ENCODE assay signal across 1 cellular context in the genomic region with DNA sequence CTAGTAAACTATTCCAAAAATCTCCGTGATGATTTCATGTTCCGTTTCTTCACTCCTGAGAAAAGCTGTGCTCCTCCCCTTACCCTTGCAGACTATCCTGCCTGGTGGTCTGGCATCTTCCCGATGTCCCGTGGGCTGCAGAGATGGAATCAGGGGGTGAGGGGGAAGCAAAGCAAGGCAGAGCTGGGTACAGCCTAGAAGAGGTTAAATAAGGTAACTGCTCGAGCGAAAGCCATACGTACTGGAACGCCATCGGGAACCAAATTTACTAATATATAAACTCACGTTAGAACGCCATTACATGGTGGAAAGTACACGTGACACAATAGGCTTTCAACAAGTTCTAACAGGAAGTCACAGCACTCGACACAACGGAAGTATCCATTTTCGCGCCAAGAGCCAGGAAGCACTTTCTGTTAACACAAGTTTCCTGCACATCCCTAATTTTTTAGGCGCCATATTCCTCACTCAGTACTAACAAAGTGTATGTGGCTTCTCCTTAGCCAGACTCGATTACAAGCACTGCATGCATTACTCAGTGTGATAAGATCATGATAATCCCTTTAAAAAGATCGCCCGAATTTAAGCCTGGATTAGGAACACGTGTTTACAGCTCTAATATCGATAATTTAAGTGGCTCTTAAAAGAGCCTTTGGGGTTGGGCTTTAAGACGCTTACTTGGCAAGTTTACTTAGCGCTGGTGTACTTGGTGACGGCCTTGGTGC.
TF ChIP-seq lines count a peak whose summit lies in the region.

No MANE protein-coding gene starts in this region.

TF ChIP-seq in K562, 482 proteins besides CTCF, POLR2A, EP300 and RAD21 (continued from another document and continues in another):
- TF ChIP-seq, protein P1, sequence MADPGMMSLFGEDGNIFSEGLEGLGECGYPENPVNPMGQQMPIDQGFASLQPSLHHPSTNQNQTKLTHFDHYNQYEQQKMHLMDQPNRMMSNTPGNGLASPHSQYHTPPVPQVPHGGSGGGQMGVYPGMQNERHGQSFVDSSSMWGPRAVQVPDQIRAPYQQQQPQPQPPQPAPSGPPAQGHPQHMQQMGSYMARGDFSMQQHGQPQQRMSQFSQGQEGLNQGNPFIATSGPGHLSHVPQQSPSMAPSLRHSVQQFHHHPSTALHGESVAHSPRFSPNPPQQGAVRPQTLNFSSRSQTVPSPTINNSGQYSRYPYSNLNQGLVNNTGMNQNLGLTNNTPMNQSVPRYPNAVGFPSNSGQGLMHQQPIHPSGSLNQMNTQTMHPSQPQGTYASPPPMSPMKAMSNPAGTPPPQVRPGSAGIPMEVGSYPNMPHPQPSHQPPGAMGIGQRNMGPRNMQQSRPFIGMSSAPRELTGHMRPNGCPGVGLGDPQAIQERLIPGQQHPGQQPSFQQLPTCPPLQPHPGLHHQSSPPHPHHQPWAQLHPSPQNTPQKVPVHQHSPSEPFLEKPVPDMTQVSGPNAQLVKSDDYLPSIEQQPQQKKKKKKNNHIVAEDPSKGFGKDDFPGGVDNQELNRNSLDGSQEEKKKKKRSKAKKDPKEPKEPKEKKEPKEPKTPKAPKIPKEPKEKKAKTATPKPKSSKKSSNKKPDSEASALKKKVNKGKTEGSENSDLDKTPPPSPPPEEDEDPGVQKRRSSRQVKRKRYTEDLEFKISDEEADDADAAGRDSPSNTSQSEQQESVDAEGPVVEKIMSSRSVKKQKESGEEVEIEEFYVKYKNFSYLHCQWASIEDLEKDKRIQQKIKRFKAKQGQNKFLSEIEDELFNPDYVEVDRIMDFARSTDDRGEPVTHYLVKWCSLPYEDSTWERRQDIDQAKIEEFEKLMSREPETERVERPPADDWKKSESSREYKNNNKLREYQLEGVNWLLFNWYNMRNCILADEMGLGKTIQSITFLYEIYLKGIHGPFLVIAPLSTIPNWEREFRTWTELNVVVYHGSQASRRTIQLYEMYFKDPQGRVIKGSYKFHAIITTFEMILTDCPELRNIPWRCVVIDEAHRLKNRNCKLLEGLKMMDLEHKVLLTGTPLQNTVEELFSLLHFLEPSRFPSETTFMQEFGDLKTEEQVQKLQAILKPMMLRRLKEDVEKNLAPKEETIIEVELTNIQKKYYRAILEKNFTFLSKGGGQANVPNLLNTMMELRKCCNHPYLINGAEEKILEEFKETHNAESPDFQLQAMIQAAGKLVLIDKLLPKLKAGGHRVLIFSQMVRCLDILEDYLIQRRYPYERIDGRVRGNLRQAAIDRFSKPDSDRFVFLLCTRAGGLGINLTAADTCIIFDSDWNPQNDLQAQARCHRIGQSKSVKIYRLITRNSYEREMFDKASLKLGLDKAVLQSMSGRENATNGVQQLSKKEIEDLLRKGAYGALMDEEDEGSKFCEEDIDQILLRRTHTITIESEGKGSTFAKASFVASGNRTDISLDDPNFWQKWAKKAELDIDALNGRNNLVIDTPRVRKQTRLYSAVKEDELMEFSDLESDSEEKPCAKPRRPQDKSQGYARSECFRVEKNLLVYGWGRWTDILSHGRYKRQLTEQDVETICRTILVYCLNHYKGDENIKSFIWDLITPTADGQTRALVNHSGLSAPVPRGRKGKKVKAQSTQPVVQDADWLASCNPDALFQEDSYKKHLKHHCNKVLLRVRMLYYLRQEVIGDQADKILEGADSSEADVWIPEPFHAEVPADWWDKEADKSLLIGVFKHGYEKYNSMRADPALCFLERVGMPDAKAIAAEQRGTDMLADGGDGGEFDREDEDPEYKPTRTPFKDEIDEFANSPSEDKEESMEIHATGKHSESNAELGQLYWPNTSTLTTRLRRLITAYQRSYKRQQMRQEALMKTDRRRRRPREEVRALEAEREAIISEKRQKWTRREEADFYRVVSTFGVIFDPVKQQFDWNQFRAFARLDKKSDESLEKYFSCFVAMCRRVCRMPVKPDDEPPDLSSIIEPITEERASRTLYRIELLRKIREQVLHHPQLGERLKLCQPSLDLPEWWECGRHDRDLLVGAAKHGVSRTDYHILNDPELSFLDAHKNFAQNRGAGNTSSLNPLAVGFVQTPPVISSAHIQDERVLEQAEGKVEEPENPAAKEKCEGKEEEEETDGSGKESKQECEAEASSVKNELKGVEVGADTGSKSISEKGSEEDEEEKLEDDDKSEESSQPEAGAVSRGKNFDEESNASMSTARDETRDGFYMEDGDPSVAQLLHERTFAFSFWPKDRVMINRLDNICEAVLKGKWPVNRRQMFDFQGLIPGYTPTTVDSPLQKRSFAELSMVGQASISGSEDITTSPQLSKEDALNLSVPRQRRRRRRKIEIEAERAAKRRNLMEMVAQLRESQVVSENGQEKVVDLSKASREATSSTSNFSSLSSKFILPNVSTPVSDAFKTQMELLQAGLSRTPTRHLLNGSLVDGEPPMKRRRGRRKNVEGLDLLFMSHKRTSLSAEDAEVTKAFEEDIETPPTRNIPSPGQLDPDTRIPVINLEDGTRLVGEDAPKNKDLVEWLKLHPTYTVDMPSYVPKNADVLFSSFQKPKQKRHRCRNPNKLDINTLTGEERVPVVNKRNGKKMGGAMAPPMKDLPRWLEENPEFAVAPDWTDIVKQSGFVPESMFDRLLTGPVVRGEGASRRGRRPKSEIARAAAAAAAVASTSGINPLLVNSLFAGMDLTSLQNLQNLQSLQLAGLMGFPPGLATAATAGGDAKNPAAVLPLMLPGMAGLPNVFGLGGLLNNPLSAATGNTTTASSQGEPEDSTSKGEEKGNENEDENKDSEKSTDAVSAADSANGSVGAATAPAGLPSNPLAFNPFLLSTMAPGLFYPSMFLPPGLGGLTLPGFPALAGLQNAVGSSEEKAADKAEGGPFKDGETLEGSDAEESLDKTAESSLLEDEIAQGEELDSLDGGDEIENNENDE (IDR thresholded peaks at IDR 0.05; ENCODE audit: low read depth, low read length): peak; percentile 43
- TF ChIP-seq, protein P2, sequence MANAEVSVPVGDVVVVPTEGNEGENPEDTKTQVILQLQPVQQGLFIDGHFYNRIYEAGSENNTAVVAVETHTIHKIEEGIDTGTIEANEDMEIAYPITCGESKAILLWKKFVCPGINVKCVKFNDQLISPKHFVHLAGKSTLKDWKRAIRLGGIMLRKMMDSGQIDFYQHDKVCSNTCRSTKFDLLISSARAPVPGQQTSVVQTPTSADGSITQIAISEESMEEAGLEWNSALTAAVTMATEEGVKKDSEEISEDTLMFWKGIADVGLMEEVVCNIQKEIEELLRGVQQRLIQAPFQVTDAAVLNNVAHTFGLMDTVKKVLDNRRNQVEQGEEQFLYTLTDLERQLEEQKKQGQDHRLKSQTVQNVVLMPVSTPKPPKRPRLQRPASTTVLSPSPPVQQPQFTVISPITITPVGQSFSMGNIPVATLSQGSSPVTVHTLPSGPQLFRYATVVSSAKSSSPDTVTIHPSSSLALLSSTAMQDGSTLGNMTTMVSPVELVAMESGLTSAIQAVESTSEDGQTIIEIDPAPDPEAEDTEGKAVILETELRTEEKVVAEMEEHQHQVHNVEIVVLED (CRISPR knock-in tag; IDR thresholded peaks at IDR 0.05): no peak
- TF ChIP-seq BCOR (IDR thresholded peaks at IDR 0.05): no peak
- TF ChIP-seq, protein P3, sequence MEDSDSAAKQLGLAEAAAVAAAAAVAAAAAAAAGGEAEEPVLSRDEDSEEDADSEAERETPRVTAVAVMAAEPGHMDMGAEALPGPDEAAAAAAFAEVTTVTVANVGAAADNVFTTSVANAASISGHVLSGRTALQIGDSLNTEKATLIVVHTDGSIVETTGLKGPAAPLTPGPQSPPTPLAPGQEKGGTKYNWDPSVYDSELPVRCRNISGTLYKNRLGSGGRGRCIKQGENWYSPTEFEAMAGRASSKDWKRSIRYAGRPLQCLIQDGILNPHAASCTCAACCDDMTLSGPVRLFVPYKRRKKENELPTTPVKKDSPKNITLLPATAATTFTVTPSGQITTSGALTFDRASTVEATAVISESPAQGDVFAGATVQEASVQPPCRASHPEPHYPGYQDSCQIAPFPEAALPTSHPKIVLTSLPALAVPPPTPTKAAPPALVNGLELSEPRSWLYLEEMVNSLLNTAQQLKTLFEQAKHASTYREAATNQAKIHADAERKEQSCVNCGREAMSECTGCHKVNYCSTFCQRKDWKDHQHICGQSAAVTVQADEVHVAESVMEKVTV (CRISPR knock-in tag; IDR thresholded peaks at IDR 0.05): peak; percentile 14; the same call in 1 of the 2 replicates
- TF ChIP-seq RFX7 (CRISPR knock-in tag; IDR thresholded peaks at IDR 0.05): peak; percentile 89
- peak; percentile 78 for TF ChIP-seq ZBED1 (IDR thresholded peaks at IDR 0.05)
- peak; percentile 98; the same call in 1 of the 2 replicates for TF ChIP-seq RB1 (IDR thresholded peaks at IDR 0.05; ENCODE audit: low read depth)
- 0 out of 2 replicates have a peak, but pooled peaks have one; percentile 9 for TF ChIP-seq MED1 (CRISPR knock-in tag; IDR thresholded peaks at IDR 0.05; ENCODE audit: borderline replicate concordance)
- TF ChIP-seq, protein P4, sequence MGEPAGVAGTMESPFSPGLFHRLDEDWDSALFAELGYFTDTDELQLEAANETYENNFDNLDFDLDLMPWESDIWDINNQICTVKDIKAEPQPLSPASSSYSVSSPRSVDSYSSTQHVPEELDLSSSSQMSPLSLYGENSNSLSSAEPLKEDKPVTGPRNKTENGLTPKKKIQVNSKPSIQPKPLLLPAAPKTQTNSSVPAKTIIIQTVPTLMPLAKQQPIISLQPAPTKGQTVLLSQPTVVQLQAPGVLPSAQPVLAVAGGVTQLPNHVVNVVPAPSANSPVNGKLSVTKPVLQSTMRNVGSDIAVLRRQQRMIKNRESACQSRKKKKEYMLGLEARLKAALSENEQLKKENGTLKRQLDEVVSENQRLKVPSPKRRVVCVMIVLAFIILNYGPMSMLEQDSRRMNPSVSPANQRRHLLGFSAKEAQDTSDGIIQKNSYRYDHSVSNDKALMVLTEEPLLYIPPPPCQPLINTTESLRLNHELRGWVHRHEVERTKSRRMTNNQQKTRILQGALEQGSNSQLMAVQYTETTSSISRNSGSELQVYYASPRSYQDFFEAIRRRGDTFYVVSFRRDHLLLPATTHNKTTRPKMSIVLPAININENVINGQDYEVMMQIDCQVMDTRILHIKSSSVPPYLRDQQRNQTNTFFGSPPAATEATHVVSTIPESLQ (CRISPR knock-in tag; IDR thresholded peaks at IDR 0.05): 0 out of 2 replicates have a peak, but pooled peaks have one; percentile 22
- TF ChIP-seq, protein P5, sequence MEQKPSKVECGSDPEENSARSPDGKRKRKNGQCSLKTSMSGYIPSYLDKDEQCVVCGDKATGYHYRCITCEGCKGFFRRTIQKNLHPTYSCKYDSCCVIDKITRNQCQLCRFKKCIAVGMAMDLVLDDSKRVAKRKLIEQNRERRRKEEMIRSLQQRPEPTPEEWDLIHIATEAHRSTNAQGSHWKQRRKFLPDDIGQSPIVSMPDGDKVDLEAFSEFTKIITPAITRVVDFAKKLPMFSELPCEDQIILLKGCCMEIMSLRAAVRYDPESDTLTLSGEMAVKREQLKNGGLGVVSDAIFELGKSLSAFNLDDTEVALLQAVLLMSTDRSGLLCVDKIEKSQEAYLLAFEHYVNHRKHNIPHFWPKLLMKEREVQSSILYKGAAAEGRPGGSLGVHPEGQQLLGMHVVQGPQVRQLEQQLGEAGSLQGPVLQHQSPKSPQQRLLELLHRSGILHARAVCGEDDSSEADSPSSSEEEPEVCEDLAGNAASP (IDR thresholded peaks at IDR 0.05): no peak
- TF ChIP-seq, protein P6, sequence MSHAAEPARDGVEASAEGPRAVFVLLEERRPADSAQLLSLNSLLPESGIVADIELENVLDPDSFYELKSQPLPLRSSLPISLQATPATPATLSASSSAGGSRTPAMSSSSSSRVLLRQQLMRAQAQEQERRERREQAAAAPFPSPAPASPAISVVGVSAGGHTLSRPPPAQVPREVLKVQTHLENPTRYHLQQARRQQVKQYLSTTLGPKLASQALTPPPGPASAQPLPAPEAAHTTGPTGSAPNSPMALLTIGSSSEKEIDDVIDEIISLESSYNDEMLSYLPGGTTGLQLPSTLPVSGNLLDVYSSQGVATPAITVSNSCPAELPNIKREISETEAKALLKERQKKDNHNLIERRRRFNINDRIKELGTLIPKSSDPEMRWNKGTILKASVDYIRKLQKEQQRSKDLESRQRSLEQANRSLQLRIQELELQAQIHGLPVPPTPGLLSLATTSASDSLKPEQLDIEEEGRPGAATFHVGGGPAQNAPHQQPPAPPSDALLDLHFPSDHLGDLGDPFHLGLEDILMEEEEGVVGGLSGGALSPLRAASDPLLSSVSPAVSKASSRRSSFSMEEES (CRISPR knock-in tag; IDR thresholded peaks at IDR 0.05): peak; percentile 79
- TF ChIP-seq, protein P7, sequence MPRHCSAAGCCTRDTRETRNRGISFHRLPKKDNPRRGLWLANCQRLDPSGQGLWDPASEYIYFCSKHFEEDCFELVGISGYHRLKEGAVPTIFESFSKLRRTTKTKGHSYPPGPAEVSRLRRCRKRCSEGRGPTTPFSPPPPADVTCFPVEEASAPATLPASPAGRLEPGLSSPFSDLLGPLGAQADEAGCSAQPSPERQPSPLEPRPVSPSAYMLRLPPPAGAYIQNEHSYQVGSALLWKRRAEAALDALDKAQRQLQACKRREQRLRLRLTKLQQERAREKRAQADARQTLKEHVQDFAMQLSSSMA (CRISPR knock-in tag; IDR thresholded peaks at IDR 0.05): peak; percentile 81
- no peak for TF ChIP-seq MAFK (IDR thresholded peaks at IDR 0.05; ENCODE audit: low read length)
- TF ChIP-seq, protein P8, sequence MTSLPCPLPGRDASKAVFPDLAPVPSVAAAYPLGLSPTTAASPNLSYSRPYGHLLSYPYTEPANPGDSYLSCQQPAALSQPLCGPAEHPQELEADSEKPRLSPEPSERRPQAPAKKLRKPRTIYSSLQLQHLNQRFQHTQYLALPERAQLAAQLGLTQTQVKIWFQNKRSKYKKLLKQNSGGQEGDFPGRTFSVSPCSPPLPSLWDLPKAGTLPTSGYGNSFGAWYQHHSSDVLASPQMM (CRISPR knock-in tag; IDR thresholded peaks at IDR 0.05): peak; percentile 89
- TF ChIP-seq, protein P9, sequence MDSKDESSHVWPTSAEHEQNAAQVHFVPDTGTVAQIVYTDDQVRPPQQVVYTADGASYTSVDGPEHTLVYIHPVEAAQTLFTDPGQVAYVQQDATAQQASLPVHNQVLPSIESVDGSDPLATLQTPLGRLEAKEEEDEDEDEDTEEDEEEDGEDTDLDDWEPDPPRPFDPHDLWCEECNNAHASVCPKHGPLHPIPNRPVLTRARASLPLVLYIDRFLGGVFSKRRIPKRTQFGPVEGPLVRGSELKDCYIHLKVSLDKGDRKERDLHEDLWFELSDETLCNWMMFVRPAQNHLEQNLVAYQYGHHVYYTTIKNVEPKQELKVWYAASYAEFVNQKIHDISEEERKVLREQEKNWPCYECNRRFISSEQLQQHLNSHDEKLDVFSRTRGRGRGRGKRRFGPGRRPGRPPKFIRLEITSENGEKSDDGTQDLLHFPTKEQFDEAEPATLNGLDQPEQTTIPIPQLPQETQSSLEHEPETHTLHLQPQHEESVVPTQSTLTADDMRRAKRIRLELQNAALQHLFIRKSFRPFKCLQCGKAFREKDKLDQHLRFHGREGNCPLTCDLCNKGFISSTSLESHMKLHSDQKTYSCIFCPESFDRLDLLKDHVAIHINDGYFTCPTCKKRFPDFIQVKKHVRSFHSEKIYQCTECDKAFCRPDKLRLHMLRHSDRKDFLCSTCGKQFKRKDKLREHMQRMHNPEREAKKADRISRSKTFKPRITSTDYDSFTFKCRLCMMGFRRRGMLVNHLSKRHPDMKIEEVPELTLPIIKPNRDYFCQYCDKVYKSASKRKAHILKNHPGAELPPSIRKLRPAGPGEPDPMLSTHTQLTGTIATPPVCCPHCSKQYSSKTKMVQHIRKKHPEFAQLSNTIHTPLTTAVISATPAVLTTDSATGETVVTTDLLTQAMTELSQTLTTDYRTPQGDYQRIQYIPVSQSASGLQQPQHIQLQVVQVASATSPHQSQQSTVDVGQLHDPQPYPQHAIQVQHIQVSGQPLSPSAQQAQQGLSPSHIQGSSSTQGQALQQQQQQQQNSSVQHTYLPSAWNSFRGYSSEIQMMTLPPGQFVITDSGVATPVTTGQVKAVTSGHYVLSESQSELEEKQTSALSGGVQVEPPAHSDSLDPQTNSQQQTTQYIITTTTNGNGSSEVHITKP (IDR thresholded peaks at IDR 0.05; ENCODE audit: partially characterized antibody): no peak
- 0 out of 2 replicates have a peak, but pooled peaks have one; percentile 48 for TF ChIP-seq RHOXF2B (CRISPR knock-in tag; conservative IDR thresholded peaks at IDR 0.05)
- TF ChIP-seq ARHGAP35 (IDR thresholded peaks at IDR 0.05; ENCODE audit: partially characterized antibody): peak; percentile 42
- peak; percentile 48; the same call in 1 of the 2 replicates for TF ChIP-seq CBFA2T2 (conservative IDR thresholded peaks at IDR 0.05)
- TF ChIP-seq ADNP (tag; IDR thresholded peaks at IDR 0.05): no peak
- no peak; the same call in 1 of the 2 replicates for TF ChIP-seq POLR2H (tag; IDR thresholded peaks at IDR 0.05; ENCODE audit: low read depth)
- TF ChIP-seq ZEB2 (IDR thresholded peaks at IDR 0.05): no peak
- peak; percentile 82 for TF ChIP-seq BRD4 (IDR thresholded peaks at IDR 0.05)
